Comparison of ENCODE assay signal across 9 cellular contexts in genomic region chr7:29588900-29589696, GRCh38. TPM values are rescaled to one million over a fixed set of nuclear protein-coding genes. Genes with fewer than 3 reads are reported as not detected.
DNase-seq lines count a peak whose midpoint lies in the region; ATAC-seq, FAIRE-seq and TF ChIP-seq lines count a peak whose summit lies in the region.
"Had no signal": no experiment of that assay in that cellular context is flagged by ENCODE, and none has a peak within 500 bp of the region (broad histone marks: within the 10 kb centered on the region; RNA-seq: fewer than 3 reads in every experiment).

No MANE protein-coding gene starts in this region.

- H3K36me3 ChIP-seq in RWPE2 (ENCODE audit: low read depth) = no peaks in the 10 kb centered on the region
- H3K36me3 ChIP-seq in endothelial cell of umbilical vein (ENCODE audit: control insufficient read depth in 2 of 2, extremely low read depth in 1 of 2, insufficient read depth in 2 of 2, low read length in 2 of 2) = no peaks in the 10 kb centered on the region

- no peak for TF ChIP-seq POLR2A in endothelial cell of umbilical vein (IDR thresholded peaks at IDR 0.05; ENCODE audit: low read depth, low read length)

- dilution Hi-C loops in endothelial cell of umbilical vein (cut with MboI; ENCODE audit: extremely low pct_ligation_motif_present, low sequenced_read_pairs) = no loop called here

- no peaks in the 10 kb centered on the region for H3K9me3 Mint-ChIP-seq in natural killer cell treated with Interleukin-12 subunit alpha and Interleukin-12 subunit beta and Interleukin-15 and Interleukin-18, amount 100 ng/mL, for 72 hours

- H3K9me3 ChIP-seq in RWPE2 (ENCODE audit: severe bottlenecking) = no peaks in the 10 kb centered on the region
- no peaks in the 10 kb centered on the region for H3K9me3 ChIP-seq in endothelial cell of umbilical vein (replicated peaks; ENCODE audit: control insufficient read depth, insufficient read depth, low read length)

- no peak overlapping the region for H2AFZ ChIP-seq in endothelial cell of umbilical vein (ENCODE audit: low read depth, low read length)

- no peaks in the 10 kb centered on the region for H3K9me1 ChIP-seq in endothelial cell of umbilical vein (replicated peaks; ENCODE audit: control insufficient read depth, extremely low read depth, insufficient read depth, low read length)

- intact Hi-C loops in endothelial cell of umbilical vein (cut with micrococcal nuclease) = no loop called here

- H3K27ac ChIP-seq in RWPE2 (ENCODE audit: poor library complexity, severe bottlenecking) (no peak overlapping the region), endothelial cell of umbilical vein (ENCODE audit: insufficient read depth, low read depth, low read length) (no peak overlapping the region)

- peak; percentile 84 for TF ChIP-seq CTCF in RWPE2 (IDR thresholded peaks at IDR 0.05; ENCODE audit: poor library complexity, severe bottlenecking)
- TF ChIP-seq CTCF in endothelial cell of umbilical vein (IDR thresholded peaks at IDR 0.05; ENCODE audit: extremely low read depth in 1 of 2, insufficient read depth in 1 of 2, low read depth in 1 of 2, low read length in 2 of 2) = peak; percentile 85 to 91

- H3K27me3 ChIP-seq in RWPE2 (ENCODE audit: insufficient read depth, poor library complexity, severe bottlenecking) (no peaks in the 10 kb centered on the region), endothelial cell of umbilical vein (ENCODE audit: control insufficient read depth in 2 of 2, insufficient read depth in 2 of 2, low read length in 2 of 2) (no peaks in the 10 kb centered on the region)

- H3K36me3 Mint-ChIP-seq in natural killer cell treated with Interleukin-12 subunit alpha and Interleukin-12 subunit beta and Interleukin-15 and Interleukin-18, amount 100 ng/mL, for 72 hours = no peaks in the 10 kb centered on the region

- no peak overlapping the region for H3K4me3 ChIP-seq in RWPE2 (ENCODE audit: severe bottlenecking)
- H3K4me3 ChIP-seq in endothelial cell of umbilical vein (replicated peaks in 1 of 3; ENCODE audit: insufficient read depth in 1 of 3, low read depth in 1 of 3, low read length in 3 of 3) = no peak overlapping the region

- H3K9ac ChIP-seq in endothelial cell of umbilical vein (replicated peaks; ENCODE audit: extremely low read depth, insufficient read depth, low read length) = no peak overlapping the region

- H3K27me3 Mint-ChIP-seq in natural killer cell treated with Interleukin-12 subunit alpha and Interleukin-12 subunit beta and Interleukin-15 and Interleukin-18, amount 100 ng/mL, for 72 hours = peaks cover 7 to 10% of the 10 kb centered on the region in 2 donors

- no peak overlapping the region for H3K4me3 Mint-ChIP-seq in natural killer cell treated with Interleukin-12 subunit alpha and Interleukin-12 subunit beta and Interleukin-15 and Interleukin-18, amount 100 ng/mL, for 72 hours

- POLR2A ChIA-PET in endothelial cell of umbilical vein (lab: Charles Lee) = no interaction called here

- H3K4me1 Mint-ChIP-seq in natural killer cell treated with Interleukin-12 subunit alpha and Interleukin-12 subunit beta and Interleukin-15 and Interleukin-18, amount 100 ng/mL, for 72 hours (ENCODE audit: low read depth in 2 of 2) = peaks cover 6 to 9% of the 10 kb centered on the region in 2 donors

- ATAC-seq in GM19438 (IDR thresholded peaks at IDR 0.05; ENCODE audit: low read depth, unreplicated experiment) (peak; percentile 85), HG03457 (IDR thresholded peaks at IDR 0.05; ENCODE audit: unreplicated experiment) (peak; percentile 67), RWPE2 (ENCODE audit: low read depth) (peak; percentile 29; the same call in 1 of the 3 replicates)
- peak; percentile 54 to 72 for ATAC-seq in natural killer cell treated with Interleukin-12 subunit alpha and Interleukin-12 subunit beta and Interleukin-15 and Interleukin-18, amount 100 ng/mL, for 72 hours

- peaks cover 12% of the 10 kb centered on the region for H3K4me1 ChIP-seq in RWPE2 (ENCODE audit: insufficient read depth, poor library complexity, severe bottlenecking)
- H3K4me1 ChIP-seq in endothelial cell of umbilical vein (ENCODE audit: control insufficient read depth, extremely low read depth, insufficient read depth, low read length) = no peaks in the 10 kb centered on the region

- H3K27ac Mint-ChIP-seq in natural killer cell treated with Interleukin-12 subunit alpha and Interleukin-12 subunit beta and Interleukin-15 and Interleukin-18, amount 100 ng/mL, for 72 hours = no peak overlapping the region

- H3K79me2 ChIP-seq in endothelial cell of umbilical vein (ENCODE audit: control insufficient read depth, insufficient read depth, low read length) = no peaks in the 10 kb centered on the region

- no peaks in the 10 kb centered on the region for H4K20me1 ChIP-seq in endothelial cell of umbilical vein (replicated peaks; ENCODE audit: control insufficient read depth, extremely low read depth, insufficient read depth, low read length)

- CTCF ChIA-PET in endothelial cell of umbilical vein (lab: Charles Lee) = interaction anchor here (0.6 to 1.7 kb wide), 20 partner anchors 9 to 662 kb away, joined by 3 to 13 read pairs (median 4); no protein-coding TSS in a partner anchor

- no TSS peak for BruUV-seq in endothelial cell of umbilical vein (replicated peaks; lab: Mats Ljungman, UMichigan)

- FAIRE-seq in endothelial cell of umbilical vein (lab: Jason Lieb, UNC) = peak; percentile 96
- FAIRE-seq: colon had no signal

- DNase-seq in NCI-H187 (lab: John Stamatoyannopoulos, UW) (peak; percentile 5 to 14), NCI-H187 treated with DMSO at 0.1 percent for 48 hours (lab: John Stamatoyannopoulos, UW) (no peak), RWPE2 (ENCODE audit: low spot score) (no peak), endothelial cell of umbilical vein (ENCODE audit: low read depth, low spot score) (peak; percentile 36), activated gamma-delta T cell treated with Interleukin-2 at 50 U/mL for 16 hours (no peak)
- peak; percentile 65 for DNase-seq in natural killer cell treated with Interleukin-12 subunit alpha and Interleukin-12 subunit beta and Interleukin-15 and Interleukin-18, amount 100 ng/mL, for 72 hours (ENCODE audit: low spot score)

- H3K4me2 ChIP-seq in endothelial cell of umbilical vein (ENCODE audit: insufficient read depth, low read length) = no peak overlapping the region

TF ChIP-seq in endothelial cell of umbilical vein, 7 proteins besides CTCF, POLR2A, EP300 and RAD21:
- TF ChIP-seq POLR2AphosphoS5 (IDR thresholded peaks at IDR 0.05; ENCODE audit: insufficient read depth, low read depth, low read length) (no peak), MYC (IDR thresholded peaks at IDR 0.05; ENCODE audit: low read depth, low read length) (no peak), GATA2 (IDR thresholded peaks at IDR 0.05; ENCODE audit: insufficient read depth, insufficient read length, low read depth, low read length) (no peak), FOS (IDR thresholded peaks at IDR 0.05; ENCODE audit: borderline replicate concordance, insufficient read depth, low read length) (no peak), JUN (IDR thresholded peaks at IDR 0.05; ENCODE audit: borderline replicate concordance, insufficient read depth, insufficient read length, low read depth) (no peak), EZH2 (IDR thresholded peaks at IDR 0.05; ENCODE audit: borderline replicate concordance, low read depth, low read length, severe bottlenecking) (no peak)
- TF ChIP-seq, protein P1, sequence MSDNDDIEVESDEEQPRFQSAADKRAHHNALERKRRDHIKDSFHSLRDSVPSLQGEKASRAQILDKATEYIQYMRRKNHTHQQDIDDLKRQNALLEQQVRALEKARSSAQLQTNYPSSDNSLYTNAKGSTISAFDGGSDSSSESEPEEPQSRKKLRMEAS (IDR thresholded peaks at IDR 0.05; ENCODE audit: insufficient read depth, insufficient read length) = no peak

RNA-seq across cellular contexts. Expression of gene PRR15, which starts 25.5 kb away (rescaled TPM):
- 1.8 and 4.1 TPM in 2 replicates for total RNA-seq in endothelial cell of umbilical vein
- 5.0 and 6.3 TPM in 2 replicates for polyA plus RNA-seq in endothelial cell of umbilical vein
- polyA plus RNA-seq in endothelial cell of umbilical vein (2011; cell fraction: cytosol; rRNA removed) = 2.9 and 4.8 TPM in 2 replicates
- 2.1 and 2.5 TPM in 2 replicates for polyA plus RNA-seq in endothelial cell of umbilical vein (2011; cell fraction: nucleus; rRNA removed)
- 0.25 and 0.71 TPM in 2 replicates for polyA plus RNA-seq in endothelial cell of umbilical vein (2012)
- polyA minus RNA-seq in endothelial cell of umbilical vein = 0.59 and 2.0 TPM in 2 replicates
- polyA minus RNA-seq in endothelial cell of umbilical vein (2011; cell fraction: cytosol; rRNA and poly(A)+ RNA removed) = 0.92 TPM
- 0.43 and 1.1 TPM in 2 replicates for polyA minus RNA-seq in endothelial cell of umbilical vein (2011; cell fraction: nucleus; rRNA and poly(A)+ RNA removed)
- total RNA-seq in natural killer cell treated with Interleukin-12 subunit alpha and Interleukin-12 subunit beta and Interleukin-15 and Interleukin-18, amount 100 ng/mL, for 72 hours = not detected

Comparison
In these comparisons a context has a peak if more than half of its experiments do, and no peak if none do; other contexts are left out.
1. DNase-seq: peak in NCI-H187 (2 of 2), endothelial cell of umbilical vein (single experiment) and natural killer cell treated with Interleukin-12 subunit alpha and Interleukin-12 subunit beta and Interleukin-15 and Interleukin-18, amount 100 ng/mL, for 72 hours (single experiment); none in NCI-H187 treated with DMSO at 0.1 percent for 48 hours (single experiment), RWPE2 (single experiment) and activated gamma-delta T cell treated with Interleukin-2 at 50 U/mL for 16 hours (single experiment).
2. ATAC-seq: peak in every context shown above with its lines; median percentile 85 in GM19438; 67 in HG03457; 63 in natural killer cell treated with Interleukin-12 subunit alpha and Interleukin-12 subunit beta and Interleukin-15 and Interleukin-18, amount 100 ng/mL, for 72 hours; 29 in RWPE2.